In genomic region chr1:205294175-205294913, GRCh38 we compare ENCODE assay signal across 8 cellular contexts. TPM values are rescaled to one million over a fixed set of nuclear protein-coding genes. Genes with fewer than 3 reads are reported as not detected.
DNase-seq lines count a peak whose midpoint lies in the region; ATAC-seq and TF ChIP-seq lines count a peak whose summit lies in the region.

No MANE protein-coding gene starts in this region.

- peaks cover 23% of the 10 kb centered on the region for H3K36me3 Mint-ChIP-seq in Caco-2 (ENCODE audit: insufficient read depth, unreplicated experiment)

- H3K27ac Mint-ChIP-seq in Caco-2 (ENCODE audit: unreplicated experiment): peak overlapping the region; percentile 97

- no peaks in the 10 kb centered on the region for H3K9me3 Mint-ChIP-seq in Caco-2 (ENCODE audit: unreplicated experiment)

- no peak for TF ChIP-seq POLR2A in Peyer's patch (IDR thresholded peaks at IDR 0.05)

- TF ChIP-seq CTCF in Caco-2 (IDR thresholded peaks at IDR 0.05; ENCODE audit: insufficient read depth in 1 of 2, low read depth in 1 of 2, low read length in 1 of 2, severe bottlenecking in 1 of 2, unreplicated experiment in 1 of 2) (no peak), Peyer's patch (IDR thresholded peaks at IDR 0.05) (no peak), omental fat pad (IDR thresholded peaks at IDR 0.05) (no peak)

- H3K27ac ChIP-seq in Peyer's patch (peak overlapping the region; percentile 27 to 73 (median 52)), substantia nigra (ENCODE audit: low read depth, low read length, poor library complexity, severe bottlenecking) (no peak overlapping the region), aorta (ENCODE audit: low read depth in 1 of 2, low read length in 2 of 2) (no peak overlapping the region)

- H3K36me3 ChIP-seq in Caco-2 (ENCODE audit: control insufficient read depth, insufficient read depth, low read length): no peaks in the 10 kb centered on the region
- no peaks in the 10 kb centered on the region for H3K36me3 ChIP-seq in Peyer's patch
- no peaks in the 10 kb centered on the region for H3K36me3 ChIP-seq in aorta (ENCODE audit: control insufficient read depth in 1 of 2, insufficient read depth in 2 of 2, low read length in 1 of 2)

- intact Hi-C loops in Caco-2 (cut with micrococcal nuclease; ENCODE audit: unreplicated experiment) (no loop called here), aorta (cut with DNase I) (no loop called here)

- H3K27me3 ChIP-seq in Caco-2 (replicated peaks; ENCODE audit: control insufficient read depth, insufficient read depth, low read length) (no peaks in the 10 kb centered on the region), Peyer's patch (no peaks in the 10 kb centered on the region), aorta (ENCODE audit: control insufficient read depth in 1 of 2, insufficient read depth in 2 of 2, low read length in 1 of 2) (no peaks in the 10 kb centered on the region)

- peaks cover 51% of the 10 kb centered on the region for H3K4me1 Mint-ChIP-seq in Caco-2 (ENCODE audit: low read depth, unreplicated experiment)

- H3K27me3 Mint-ChIP-seq in Caco-2 (ENCODE audit: insufficient read depth, unreplicated experiment): no peaks in the 10 kb centered on the region

- WGBS in aorta, 2 donors: 44 to 46% methylated on average over 6 of the region's 6 CpGs

- no peaks in the 10 kb centered on the region for H3K9me3 ChIP-seq in Caco-2
- no peaks in the 10 kb centered on the region for H3K9me3 ChIP-seq in Peyer's patch
- no peaks in the 10 kb centered on the region for H3K9me3 ChIP-seq in aorta (ENCODE audit: control insufficient read depth, low read length)

- H3K4me3 Mint-ChIP-seq in Caco-2 (ENCODE audit: unreplicated experiment): peak overlapping the region; percentile 46

- POLR2A ChIA-PET in Caco-2 (lab: Charles Lee): interaction anchor here (0.6 to 2.4 kb wide), 4 partner anchors 10 to 230 kb away, joined by 3 to 12 read pairs (median 4); partner anchors contain the start of gene NUAK2

- CTCF ChIA-PET in Caco-2 (lab: Charles Lee): interaction anchor here (0.8 to 1.8 kb wide), 5 partner anchors 9 to 191 kb away, joined by 4 to 17 read pairs (median 5); no protein-coding TSS in a partner anchor

- no TSS peak for BruUV-seq in Caco-2 (replicated peaks; lab: Mats Ljungman, UMichigan)

- no peak overlapping the region for H3K4me3 ChIP-seq in Caco-2 (ENCODE audit: low read depth, low read length)
- H3K4me3 ChIP-seq in Peyer's patch: no peak overlapping the region
- no peak overlapping the region for H3K4me3 ChIP-seq in aorta (ENCODE audit: low read length in 2 of 2)

- DNase-seq in Caco-2 (peak; percentile 74 to 88), Peyer's patch (peak in 2 of 3 donors; percentile 71 to 81), fibroblast of the conjunctiva (ENCODE audit: low read depth) (peak; percentile 49), omental fat pad (ENCODE audit: low spot score) (no peak), substantia nigra (lab: John Stamatoyannopoulos, UW) (no peak), retina (no peak), SW480 (ENCODE audit: low spot score) (no peak), aorta (no peak)

- H3K4me1 ChIP-seq in Caco-2: peaks cover 79% of the 10 kb centered on the region
- H3K4me1 ChIP-seq in Peyer's patch: peaks cover 3 to 27% (median 7%) of the 10 kb centered on the region in 4 donors
- H3K4me1 ChIP-seq in aorta (ENCODE audit: control insufficient read depth in 1 of 2, insufficient read depth in 2 of 2, low read length in 2 of 2): no peaks in the 10 kb centered on the region

- ATAC-seq in omental fat pad (ENCODE audit: low FRiP score) (peak; percentile 80), aorta (ENCODE audit: low FRiP score) (no peak)

RNA-seq across cellular contexts. Expression of gene NUAK2, which starts 27.2 kb away (rescaled TPM):
- total RNA-seq in Caco-2 (2022) (25.7 and 27.0 TPM in 2 replicates), Peyer's patch (10 to 100 TPM; 22.0 to 40.0 (median 30.9) TPM), omental fat pad (1 to 10 TPM; 1.1 to 5.4 (median 3.2) TPM), aorta (1 to 10 TPM; 1.7 to 2.5 TPM)
- 1 to 10 TPM in 1 of 2 donors, under 1 TPM in 1; 0.49 to 3.0 TPM for polyA plus RNA-seq in aorta

Comparison
In these comparisons a context has a peak if more than half of its experiments do, and no peak if none do; other contexts are left out.
1. DNase-seq: peak in Caco-2 (2 of 2), Peyer's patch (2 of 3) and fibroblast of the conjunctiva (single experiment); none in omental fat pad (single experiment), substantia nigra (0 of 49), retina (single experiment), SW480 (single experiment) and aorta (0 of 2).
2. H3K27ac ChIP-seq: peak in Peyer's patch (4 of 4); none in substantia nigra (single experiment) and aorta (0 of 2).